Comparison of ENCODE assay signal across 8 cellular contexts in the genomic region with DNA sequence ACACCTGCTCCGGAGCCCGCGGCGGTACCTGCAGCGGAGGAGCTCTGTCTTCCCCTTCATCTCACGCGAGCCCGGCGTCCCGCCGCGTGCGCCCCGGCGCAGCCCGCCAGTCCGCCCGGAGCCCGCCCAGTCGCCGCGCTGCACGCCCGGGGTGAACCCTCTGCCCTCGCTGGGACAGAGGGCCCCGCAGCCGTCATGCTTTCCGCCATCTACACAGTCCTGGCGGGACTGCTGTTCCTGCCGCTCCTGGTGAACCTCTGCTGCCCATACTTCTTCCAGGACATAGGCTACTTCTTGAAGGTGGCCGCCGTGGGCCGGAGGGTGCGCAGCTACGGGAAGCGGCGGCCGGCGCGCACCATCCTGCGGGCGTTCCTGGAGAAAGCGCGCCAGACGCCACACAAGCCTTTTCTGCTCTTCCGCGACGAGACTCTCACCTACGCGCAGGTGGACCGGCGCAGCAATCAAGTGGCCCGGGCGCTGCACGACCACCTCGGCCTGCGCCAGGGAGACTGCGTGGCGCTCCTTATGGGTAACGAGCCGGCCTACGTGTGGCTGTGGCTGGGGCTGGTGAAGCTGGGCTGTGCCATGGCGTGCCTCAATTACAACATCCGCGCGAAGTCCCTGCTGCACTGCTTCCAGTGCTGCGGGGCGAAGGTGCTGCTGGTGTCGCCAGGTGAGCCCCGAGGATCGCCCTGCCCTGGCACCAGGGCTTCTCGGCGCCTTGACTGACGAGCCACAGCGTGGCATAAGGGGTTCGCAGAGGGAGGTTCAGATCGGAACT. TPM values are rescaled to one million over a fixed set of nuclear protein-coding genes. Genes with fewer than 3 reads are reported as not detected.
A peak's percentile ranks its signal among the peaks of the same experiment; 100 is the strongest.
DNase-seq lines count a peak whose midpoint lies in the region; ATAC-seq and TF ChIP-seq lines count a peak whose summit lies in the region.

No MANE protein-coding gene starts in this region.

- DNase-seq in DMS 273 (lab: John Stamatoyannopoulos, UW; ENCODE audit: unreplicated experiment), result peak; percentile 57
- no peak for DNase-seq in DMS 273 treated with DMSO at 0.1 percent for 48 hours (lab: John Stamatoyannopoulos, UW)
- peak; percentile 69 for DNase-seq in NCI-H748 (lab: John Stamatoyannopoulos, UW; ENCODE audit: unreplicated experiment)
- DNase-seq in activated effector memory CD4-positive, alpha-beta T cell treated with anti-CD3 and anti-CD28 coated beads, Interleukin-2, amount 50 U/mL, for 16 hours, result peak; percentile 72
- DNase-seq in Right ventricle myocardium superior, result no peak
- peak; percentile 19 for DNase-seq in progenitor cell of endocrine pancreas (ENCODE audit: low spot score, unreplicated experiment)

- peaks cover 47% of the 10 kb centered on the region for H3K27me3 Mint-ChIP-seq in progenitor cell of endocrine pancreas

- H3K27ac Mint-ChIP-seq in progenitor cell of endocrine pancreas, result peak overlapping the region; percentile 88

- H3K4me1 Mint-ChIP-seq in progenitor cell of endocrine pancreas (ENCODE audit: low read depth), result peaks cover 6% of the 10 kb centered on the region

- H3K9me3 Mint-ChIP-seq in progenitor cell of endocrine pancreas (ENCODE audit: low read depth), result no peaks in the 10 kb centered on the region

- ATAC-seq in HG02852 (IDR thresholded peaks at IDR 0.05; ENCODE audit: unreplicated experiment), result peak; percentile 46
- peak; percentile 43 for ATAC-seq in Right ventricle myocardium superior (ENCODE audit: poor library complexity)
- ATAC-seq in HG03280 (IDR thresholded peaks at IDR 0.05; ENCODE audit: unreplicated experiment), result no peak

- H3K36me3 Mint-ChIP-seq in progenitor cell of endocrine pancreas (ENCODE audit: insufficient read depth), result no peaks in the 10 kb centered on the region

- TF ChIP-seq CTCF in progenitor cell of endocrine pancreas (IDR thresholded peaks at IDR 0.05; ENCODE audit: unreplicated experiment), result no peak

- intact Hi-C loops in Right ventricle myocardium superior (cut with DNase I), result no loop called here

- H3K4me3 Mint-ChIP-seq in progenitor cell of endocrine pancreas (ENCODE audit: low read depth), result peak overlapping the region; percentile 94

RNA-seq across cellular contexts. Expression of gene SLC27A2, which starts 0.4 kb away (rescaled TPM):
- total RNA-seq in Right ventricle myocardium superior, result 0.24 TPM
- 10.3 and 10.6 TPM in 2 replicates for total RNA-seq in progenitor cell of endocrine pancreas

Comparison
In these comparisons a context has a peak if more than half of its experiments do, and no peak if none do; other contexts are left out.
1. DNase-seq: peak in DMS 273 (single experiment), NCI-H748 (single experiment), activated effector memory CD4-positive, alpha-beta T cell treated with anti-CD3 and anti-CD28 coated beads, Interleukin-2, amount 50 U/mL, for 16 hours (single experiment) and progenitor cell of endocrine pancreas (single experiment); none in DMS 273 treated with DMSO at 0.1 percent for 48 hours (single experiment) and Right ventricle myocardium superior (single experiment).